Comparison of ENCODE assay signal across 1 cellular context in the genomic region with DNA sequence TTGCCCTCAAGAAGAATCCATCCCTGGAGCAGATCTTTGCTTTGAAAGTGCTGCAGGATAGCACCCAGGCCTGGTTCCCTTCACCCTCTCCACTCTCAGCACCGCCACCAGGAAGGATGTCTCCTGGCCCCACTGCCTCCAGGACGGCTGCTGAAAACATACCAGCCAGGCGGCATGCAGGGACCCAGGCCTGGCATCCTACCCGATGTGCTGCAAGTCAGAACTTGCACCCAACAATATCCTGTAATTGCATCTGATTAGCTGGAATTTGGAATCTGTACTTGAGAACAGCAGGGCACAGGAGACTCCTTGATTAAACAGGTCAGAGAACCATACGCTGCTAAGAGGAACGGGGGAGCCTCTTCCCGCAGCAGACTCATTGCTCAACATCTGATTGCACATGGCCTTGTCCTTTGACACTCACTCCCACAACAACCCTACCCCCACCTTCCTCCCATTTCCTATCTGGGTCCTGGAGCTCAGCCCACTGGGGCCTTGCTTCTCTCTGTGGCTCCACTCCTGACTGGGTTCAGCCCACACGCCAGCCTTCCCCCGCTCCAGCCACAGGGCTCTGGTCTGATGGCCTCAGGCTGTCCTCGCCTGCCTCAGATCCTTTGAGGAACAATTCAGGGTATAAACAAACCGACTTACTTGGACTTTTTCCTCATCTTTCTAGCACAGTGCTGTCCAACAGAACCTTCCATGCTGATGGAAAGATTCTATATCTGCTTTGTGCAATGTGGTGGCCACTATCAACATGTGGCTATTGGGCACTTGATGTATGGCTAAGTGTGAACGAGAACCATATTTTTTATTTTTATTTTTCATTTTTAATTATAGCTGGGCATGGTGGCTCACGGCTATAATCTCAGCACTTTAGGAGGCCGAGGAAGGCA.
TF ChIP-seq lines count a peak whose summit lies in the region.

No MANE protein-coding gene starts in this region.

TF ChIP-seq in K562, 482 proteins besides CTCF, POLR2A, EP300 and RAD21 (continued from another document and continues in another):
- TF ChIP-seq, protein P1, sequence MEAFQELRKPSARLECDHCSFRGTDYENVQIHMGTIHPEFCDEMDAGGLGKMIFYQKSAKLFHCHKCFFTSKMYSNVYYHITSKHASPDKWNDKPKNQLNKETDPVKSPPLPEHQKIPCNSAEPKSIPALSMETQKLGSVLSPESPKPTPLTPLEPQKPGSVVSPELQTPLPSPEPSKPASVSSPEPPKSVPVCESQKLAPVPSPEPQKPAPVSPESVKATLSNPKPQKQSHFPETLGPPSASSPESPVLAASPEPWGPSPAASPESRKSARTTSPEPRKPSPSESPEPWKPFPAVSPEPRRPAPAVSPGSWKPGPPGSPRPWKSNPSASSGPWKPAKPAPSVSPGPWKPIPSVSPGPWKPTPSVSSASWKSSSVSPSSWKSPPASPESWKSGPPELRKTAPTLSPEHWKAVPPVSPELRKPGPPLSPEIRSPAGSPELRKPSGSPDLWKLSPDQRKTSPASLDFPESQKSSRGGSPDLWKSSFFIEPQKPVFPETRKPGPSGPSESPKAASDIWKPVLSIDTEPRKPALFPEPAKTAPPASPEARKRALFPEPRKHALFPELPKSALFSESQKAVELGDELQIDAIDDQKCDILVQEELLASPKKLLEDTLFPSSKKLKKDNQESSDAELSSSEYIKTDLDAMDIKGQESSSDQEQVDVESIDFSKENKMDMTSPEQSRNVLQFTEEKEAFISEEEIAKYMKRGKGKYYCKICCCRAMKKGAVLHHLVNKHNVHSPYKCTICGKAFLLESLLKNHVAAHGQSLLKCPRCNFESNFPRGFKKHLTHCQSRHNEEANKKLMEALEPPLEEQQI (IDR thresholded peaks at IDR 0.05), result 0 out of 2 replicates have a peak, but pooled peaks have one; percentile 47
- TF ChIP-seq U2AF2 (optimal IDR thresholded peaks at IDR 0.05; ENCODE audit: low read depth, low read length) (no peak), PPARD (CRISPR knock-in tag; IDR thresholded peaks at IDR 0.05) (no peak), MYC (IDR thresholded peaks at IDR 0.05; ENCODE audit: low read depth, low read length) (peak; percentile 95), MYC (CRISPR knock-in tag; IDR thresholded peaks at IDR 0.05; ENCODE audit: borderline replicate concordance, low read depth) (no peak), POLR2AphosphoS5 (IDR thresholded peaks at IDR 0.05; ENCODE audit: control insufficient read depth, insufficient read depth, low read depth, low read length) (peak; percentile 45; the same call in 1 of the 2 replicates), HIVEP1 (CRISPR knock-in tag; IDR thresholded peaks at IDR 0.05) (0 out of 2 replicates have a peak, but pooled peaks have one; percentile 37), CREB1 (IDR thresholded peaks at IDR 0.05) (peak; percentile 39; the same call in 1 of the 2 replicates), CREB1 (CRISPR knock-in tag; IDR thresholded peaks at IDR 0.05) (peak; percentile 31; the same call in 1 of the 2 replicates), ETV1 (tag; conservative IDR thresholded peaks at IDR 0.05; ENCODE audit: low read depth) (peak; percentile 81), SMARCA5 (IDR thresholded peaks at IDR 0.05) (0 out of 2 replicates have a peak, but pooled peaks have one; percentile 10), ZNF24 (IDR thresholded peaks at IDR 0.05) (peak; percentile 76; the same call in 1 of the 2 replicates), TRIM24 (IDR thresholded peaks at IDR 0.05) (peak; percentile 96 to 98), MIER1 (IDR thresholded peaks at IDR 0.05; ENCODE audit: low read depth) (peak; percentile 62; the same call in 1 of the 2 replicates), POLR2B (IDR thresholded peaks at IDR 0.05; ENCODE audit: low read depth, partially characterized antibody) (peak; percentile 39), ARID1B (IDR thresholded peaks at IDR 0.05) (peak; percentile 92), TEAD4 (IDR thresholded peaks at IDR 0.05; ENCODE audit: low read length) (peak; percentile 70; the same call in 1 of the 2 replicates), TEAD4 (CRISPR knock-in tag; IDR thresholded peaks at IDR 0.05; ENCODE audit: borderline replicate concordance) (no peak), HSF4 (CRISPR knock-in tag; IDR thresholded peaks at IDR 0.05; ENCODE audit: borderline replicate concordance) (peak; percentile 7; the same call in 1 of the 2 replicates), KDM4B (IDR thresholded peaks at IDR 0.05; ENCODE audit: borderline replicate concordance in 2 of 2, low read depth in 1 of 2) (peak in 1 of 2 experiments; percentile 81; a peak in 1 of 4 replicates), FOXK2 (conservative IDR thresholded peaks at IDR 0.05 in 1 of 2, IDR thresholded peaks at IDR 0.05 in 1 of 2; ENCODE audit: low read depth in 2 of 2) (peak; percentile 95 to 96)
- TF ChIP-seq, protein P2, sequence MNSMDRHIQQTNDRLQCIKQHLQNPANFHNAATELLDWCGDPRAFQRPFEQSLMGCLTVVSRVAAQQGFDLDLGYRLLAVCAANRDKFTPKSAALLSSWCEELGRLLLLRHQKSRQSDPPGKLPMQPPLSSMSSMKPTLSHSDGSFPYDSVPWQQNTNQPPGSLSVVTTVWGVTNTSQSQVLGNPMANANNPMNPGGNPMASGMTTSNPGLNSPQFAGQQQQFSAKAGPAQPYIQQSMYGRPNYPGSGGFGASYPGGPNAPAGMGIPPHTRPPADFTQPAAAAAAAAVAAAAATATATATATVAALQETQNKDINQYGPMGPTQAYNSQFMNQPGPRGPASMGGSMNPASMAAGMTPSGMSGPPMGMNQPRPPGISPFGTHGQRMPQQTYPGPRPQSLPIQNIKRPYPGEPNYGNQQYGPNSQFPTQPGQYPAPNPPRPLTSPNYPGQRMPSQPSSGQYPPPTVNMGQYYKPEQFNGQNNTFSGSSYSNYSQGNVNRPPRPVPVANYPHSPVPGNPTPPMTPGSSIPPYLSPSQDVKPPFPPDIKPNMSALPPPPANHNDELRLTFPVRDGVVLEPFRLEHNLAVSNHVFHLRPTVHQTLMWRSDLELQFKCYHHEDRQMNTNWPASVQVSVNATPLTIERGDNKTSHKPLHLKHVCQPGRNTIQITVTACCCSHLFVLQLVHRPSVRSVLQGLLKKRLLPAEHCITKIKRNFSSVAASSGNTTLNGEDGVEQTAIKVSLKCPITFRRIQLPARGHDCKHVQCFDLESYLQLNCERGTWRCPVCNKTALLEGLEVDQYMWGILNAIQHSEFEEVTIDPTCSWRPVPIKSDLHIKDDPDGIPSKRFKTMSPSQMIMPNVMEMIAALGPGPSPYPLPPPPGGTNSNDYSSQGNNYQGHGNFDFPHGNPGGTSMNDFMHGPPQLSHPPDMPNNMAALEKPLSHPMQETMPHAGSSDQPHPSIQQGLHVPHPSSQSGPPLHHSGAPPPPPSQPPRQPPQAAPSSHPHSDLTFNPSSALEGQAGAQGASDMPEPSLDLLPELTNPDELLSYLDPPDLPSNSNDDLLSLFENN (IDR thresholded peaks at IDR 0.05; ENCODE audit: low read depth in 2 of 2, low read length in 2 of 2), result peak in 1 of 2 experiments; percentile 55; a peak in 1 of 4 replicates
- TF ChIP-seq, protein P3, sequence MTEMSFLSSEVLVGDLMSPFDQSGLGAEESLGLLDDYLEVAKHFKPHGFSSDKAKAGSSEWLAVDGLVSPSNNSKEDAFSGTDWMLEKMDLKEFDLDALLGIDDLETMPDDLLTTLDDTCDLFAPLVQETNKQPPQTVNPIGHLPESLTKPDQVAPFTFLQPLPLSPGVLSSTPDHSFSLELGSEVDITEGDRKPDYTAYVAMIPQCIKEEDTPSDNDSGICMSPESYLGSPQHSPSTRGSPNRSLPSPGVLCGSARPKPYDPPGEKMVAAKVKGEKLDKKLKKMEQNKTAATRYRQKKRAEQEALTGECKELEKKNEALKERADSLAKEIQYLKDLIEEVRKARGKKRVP (CRISPR knock-in tag; IDR thresholded peaks at IDR 0.05), result peak; percentile 50
- TF ChIP-seq, protein P4, sequence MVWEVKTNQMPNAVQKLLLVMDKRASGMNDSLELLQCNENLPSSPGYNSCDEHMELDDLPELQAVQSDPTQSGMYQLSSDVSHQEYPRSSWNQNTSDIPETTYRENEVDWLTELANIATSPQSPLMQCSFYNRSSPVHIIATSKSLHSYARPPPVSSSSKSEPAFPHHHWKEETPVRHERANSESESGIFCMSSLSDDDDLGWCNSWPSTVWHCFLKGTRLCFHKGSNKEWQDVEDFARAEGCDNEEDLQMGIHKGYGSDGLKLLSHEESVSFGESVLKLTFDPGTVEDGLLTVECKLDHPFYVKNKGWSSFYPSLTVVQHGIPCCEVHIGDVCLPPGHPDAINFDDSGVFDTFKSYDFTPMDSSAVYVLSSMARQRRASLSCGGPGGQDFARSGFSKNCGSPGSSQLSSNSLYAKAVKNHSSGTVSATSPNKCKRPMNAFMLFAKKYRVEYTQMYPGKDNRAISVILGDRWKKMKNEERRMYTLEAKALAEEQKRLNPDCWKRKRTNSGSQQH (CRISPR knock-in tag; IDR thresholded peaks at IDR 0.05), result peak; percentile 73; the same call in 1 of the 2 replicates
- TF ChIP-seq, protein P5, sequence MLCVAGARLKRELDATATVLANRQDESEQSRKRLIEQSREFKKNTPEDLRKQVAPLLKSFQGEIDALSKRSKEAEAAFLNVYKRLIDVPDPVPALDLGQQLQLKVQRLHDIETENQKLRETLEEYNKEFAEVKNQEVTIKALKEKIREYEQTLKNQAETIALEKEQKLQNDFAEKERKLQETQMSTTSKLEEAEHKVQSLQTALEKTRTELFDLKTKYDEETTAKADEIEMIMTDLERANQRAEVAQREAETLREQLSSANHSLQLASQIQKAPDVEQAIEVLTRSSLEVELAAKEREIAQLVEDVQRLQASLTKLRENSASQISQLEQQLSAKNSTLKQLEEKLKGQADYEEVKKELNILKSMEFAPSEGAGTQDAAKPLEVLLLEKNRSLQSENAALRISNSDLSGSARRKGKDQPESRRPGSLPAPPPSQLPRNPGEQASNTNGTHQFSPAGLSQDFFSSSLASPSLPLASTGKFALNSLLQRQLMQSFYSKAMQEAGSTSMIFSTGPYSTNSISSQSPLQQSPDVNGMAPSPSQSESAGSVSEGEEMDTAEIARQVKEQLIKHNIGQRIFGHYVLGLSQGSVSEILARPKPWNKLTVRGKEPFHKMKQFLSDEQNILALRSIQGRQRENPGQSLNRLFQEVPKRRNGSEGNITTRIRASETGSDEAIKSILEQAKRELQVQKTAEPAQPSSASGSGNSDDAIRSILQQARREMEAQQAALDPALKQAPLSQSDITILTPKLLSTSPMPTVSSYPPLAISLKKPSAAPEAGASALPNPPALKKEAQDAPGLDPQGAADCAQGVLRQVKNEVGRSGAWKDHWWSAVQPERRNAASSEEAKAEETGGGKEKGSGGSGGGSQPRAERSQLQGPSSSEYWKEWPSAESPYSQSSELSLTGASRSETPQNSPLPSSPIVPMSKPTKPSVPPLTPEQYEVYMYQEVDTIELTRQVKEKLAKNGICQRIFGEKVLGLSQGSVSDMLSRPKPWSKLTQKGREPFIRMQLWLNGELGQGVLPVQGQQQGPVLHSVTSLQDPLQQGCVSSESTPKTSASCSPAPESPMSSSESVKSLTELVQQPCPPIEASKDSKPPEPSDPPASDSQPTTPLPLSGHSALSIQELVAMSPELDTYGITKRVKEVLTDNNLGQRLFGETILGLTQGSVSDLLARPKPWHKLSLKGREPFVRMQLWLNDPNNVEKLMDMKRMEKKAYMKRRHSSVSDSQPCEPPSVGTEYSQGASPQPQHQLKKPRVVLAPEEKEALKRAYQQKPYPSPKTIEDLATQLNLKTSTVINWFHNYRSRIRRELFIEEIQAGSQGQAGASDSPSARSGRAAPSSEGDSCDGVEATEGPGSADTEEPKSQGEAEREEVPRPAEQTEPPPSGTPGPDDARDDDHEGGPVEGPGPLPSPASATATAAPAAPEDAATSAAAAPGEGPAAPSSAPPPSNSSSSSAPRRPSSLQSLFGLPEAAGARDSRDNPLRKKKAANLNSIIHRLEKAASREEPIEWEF (CRISPR knock-in tag; IDR thresholded peaks at IDR 0.05), result peak; percentile 93
- TF ChIP-seq, protein P6, sequence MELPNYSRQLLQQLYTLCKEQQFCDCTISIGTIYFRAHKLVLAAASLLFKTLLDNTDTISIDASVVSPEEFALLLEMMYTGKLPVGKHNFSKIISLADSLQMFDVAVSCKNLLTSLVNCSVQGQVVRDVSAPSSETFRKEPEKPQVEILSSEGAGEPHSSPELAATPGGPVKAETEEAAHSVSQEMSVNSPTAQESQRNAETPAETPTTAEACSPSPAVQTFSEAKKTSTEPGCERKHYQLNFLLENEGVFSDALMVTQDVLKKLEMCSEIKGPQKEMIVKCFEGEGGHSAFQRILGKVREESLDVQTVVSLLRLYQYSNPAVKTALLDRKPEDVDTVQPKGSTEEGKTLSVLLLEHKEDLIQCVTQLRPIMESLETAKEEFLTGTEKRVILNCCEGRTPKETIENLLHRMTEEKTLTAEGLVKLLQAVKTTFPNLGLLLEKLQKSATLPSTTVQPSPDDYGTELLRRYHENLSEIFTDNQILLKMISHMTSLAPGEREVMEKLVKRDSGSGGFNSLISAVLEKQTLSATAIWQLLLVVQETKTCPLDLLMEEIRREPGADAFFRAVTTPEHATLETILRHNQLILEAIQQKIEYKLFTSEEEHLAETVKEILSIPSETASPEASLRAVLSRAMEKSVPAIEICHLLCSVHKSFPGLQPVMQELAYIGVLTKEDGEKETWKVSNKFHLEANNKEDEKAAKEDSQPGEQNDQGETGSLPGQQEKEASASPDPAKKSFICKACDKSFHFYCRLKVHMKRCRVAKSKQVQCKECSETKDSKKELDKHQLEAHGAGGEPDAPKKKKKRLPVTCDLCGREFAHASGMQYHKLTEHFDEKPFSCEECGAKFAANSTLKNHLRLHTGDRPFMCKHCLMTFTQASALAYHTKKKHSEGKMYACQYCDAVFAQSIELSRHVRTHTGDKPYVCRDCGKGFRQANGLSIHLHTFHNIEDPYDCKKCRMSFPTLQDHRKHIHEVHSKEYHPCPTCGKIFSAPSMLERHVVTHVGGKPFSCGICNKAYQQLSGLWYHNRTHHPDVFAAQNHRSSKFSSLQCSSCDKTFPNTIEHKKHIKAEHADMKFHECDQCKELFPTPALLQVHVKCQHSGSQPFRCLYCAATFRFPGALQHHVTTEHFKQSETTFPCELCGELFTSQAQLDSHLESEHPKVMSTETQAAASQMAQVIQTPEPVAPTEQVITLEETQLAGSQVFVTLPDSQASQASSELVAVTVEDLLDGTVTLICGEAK (IDR thresholded peaks at IDR 0.05), result no peak; the same call in 1 of the 2 replicates
- TF ChIP-seq, protein P6 (CRISPR knock-in tag; IDR thresholded peaks at IDR 0.05), result no peak
